In the genomic region with DNA sequence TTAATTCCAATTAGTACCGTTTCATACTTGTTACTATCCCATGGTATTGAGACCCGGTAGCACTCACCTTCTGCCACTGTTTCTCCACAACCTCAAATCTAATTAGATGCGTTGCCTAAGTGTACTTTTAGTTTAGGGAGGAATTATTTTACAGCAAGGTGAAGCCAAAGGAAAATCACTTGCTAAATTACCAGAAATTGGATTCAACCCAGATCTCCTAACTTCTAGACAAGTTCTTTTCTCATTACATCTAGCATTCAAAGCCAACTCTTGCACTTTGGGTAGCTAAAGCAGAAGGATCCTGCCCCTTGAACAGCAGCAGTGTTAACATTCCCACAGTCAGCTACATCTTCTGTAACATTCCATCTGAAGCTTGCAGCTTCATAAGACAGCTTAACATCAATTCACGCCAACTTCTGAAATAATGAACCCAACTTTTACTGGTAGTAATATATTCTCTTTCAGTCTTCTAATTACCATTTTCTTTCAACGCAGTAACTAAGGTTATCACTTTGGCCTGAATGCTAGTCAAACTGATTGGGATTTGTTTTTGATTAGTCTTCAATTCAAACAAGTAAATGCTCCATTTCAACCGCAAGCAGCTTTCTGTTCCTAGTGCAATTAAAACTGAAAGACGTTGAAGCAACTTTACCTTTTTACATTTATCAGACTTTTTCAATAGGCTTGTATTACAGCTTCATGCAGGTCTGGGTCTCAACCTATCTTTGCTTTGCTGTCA, we compare ENCODE assay signal across 7 cellular contexts. TPM values are rescaled to one million over a fixed set of nuclear protein-coding genes. Genes with fewer than 3 reads are reported as not detected.
DNase-seq lines count a peak whose midpoint lies in the region; ATAC-seq and FAIRE-seq lines count a peak whose summit lies in the region.

No MANE protein-coding gene starts in this region.

- no peak for DNase-seq in GM18507 (ENCODE audit: extremely low spot score, insufficient read length, low read depth)
- DNase-seq in MG63: no peak
- no peak for DNase-seq in central memory CD8-positive, alpha-beta T cell (ENCODE audit: low spot score in 2 of 2)
- DNase-seq in LoVo (ENCODE audit: low spot score): no peak

- ATAC-seq in central memory CD8-positive, alpha-beta T cell (replicated peaks; ENCODE audit: extremely low read depth, poor library complexity, severe bottlenecking): no peak
- no peak for ATAC-seq in HG03139 (IDR thresholded peaks at IDR 0.05; ENCODE audit: unreplicated experiment)
- ATAC-seq in HG03432 (IDR thresholded peaks at IDR 0.05; ENCODE audit: unreplicated experiment): no peak

- no peaks in the 10 kb centered on the region for H3K27me3 ChIP-seq in MG63
- H3K27me3 ChIP-seq in mucosa of rectum (ENCODE audit: control insufficient read depth in 2 of 2, insufficient read depth in 2 of 2, low read length in 2 of 2): no peaks in the 10 kb centered on the region

- H3K4me3 ChIP-seq in MG63 (peak overlapping the region; percentile 86), mucosa of rectum (ENCODE audit: low read length in 2 of 2) (peak overlapping the region; percentile 94)

- H3K9me3 Mint-ChIP-seq in central memory CD8-positive, alpha-beta T cell: no peaks in the 10 kb centered on the region

- peaks cover 40% of the 10 kb centered on the region for H3K36me3 Mint-ChIP-seq in central memory CD8-positive, alpha-beta T cell (ENCODE audit: insufficient read depth)

- peaks cover 39% of the 10 kb centered on the region for H3K36me3 ChIP-seq in MG63
- peaks cover 15 to 21% of the 10 kb centered on the region in 2 donors for H3K36me3 ChIP-seq in mucosa of rectum (ENCODE audit: control insufficient read depth in 2 of 2, insufficient read depth in 2 of 2, low read length in 2 of 2)

- H3K27ac Mint-ChIP-seq in central memory CD8-positive, alpha-beta T cell (ENCODE audit: low read depth): peak overlapping the region; percentile 98

- peak overlapping the region; percentile 99 for H3K27ac ChIP-seq in mucosa of rectum (ENCODE audit: low read depth in 2 of 2, low read length in 2 of 2)

- H3K4me1 ChIP-seq in mucosa of rectum (ENCODE audit: control insufficient read depth in 2 of 2, insufficient read depth in 2 of 2, low read length in 2 of 2): peaks cover 15 to 17% of the 10 kb centered on the region in 2 donors

- peak overlapping the region; percentile 98 to 99 for H3K9ac ChIP-seq in mucosa of rectum (ENCODE audit: low read depth in 1 of 2, low read length in 2 of 2)

- H3K27me3 Mint-ChIP-seq in central memory CD8-positive, alpha-beta T cell: no peaks in the 10 kb centered on the region

- peaks cover 27% of the 10 kb centered on the region for H3K4me1 Mint-ChIP-seq in central memory CD8-positive, alpha-beta T cell

- peak; percentile 76 for FAIRE-seq in GM18507 (lab: Jason Lieb, UNC)

- no peaks in the 10 kb centered on the region for H3K9me3 ChIP-seq in MG63
- no peaks in the 10 kb centered on the region for H3K9me3 ChIP-seq in mucosa of rectum (ENCODE audit: control insufficient read depth in 2 of 2, low read length in 2 of 2)

- peak overlapping the region; percentile 97 for H3K4me3 Mint-ChIP-seq in central memory CD8-positive, alpha-beta T cell

RNA-seq across cellular contexts. Expression of a gene that starts 0.9 kb away (rescaled TPM):
- 116 and 139 TPM in 2 replicates for total RNA-seq in MG63 (2014; rRNA removed; shearing (Covaris generic); ENCODE audit: low replicate concordance)

RNA-seq across cellular contexts. Expression of a gene that starts 8.6 kb away (rescaled TPM):
- total RNA-seq in MG63 (2014; rRNA removed; shearing (Covaris generic); ENCODE audit: low replicate concordance): 0.37 and 2.9 TPM in 2 replicates
